Comparison of ENCODE assay signal across 30 cellular contexts in genomic region chr22:35804421-35804820, GRCh38.
"Had no signal": no experiment of that assay in that cellular context is flagged by ENCODE, and none has a peak within 500 bp of the region (broad histone marks: within the 10 kb centered on the region; RNA-seq: fewer than 3 reads in every experiment).

No MANE protein-coding gene starts in this region.

- H3K9me3 Mint-ChIP-seq: activated CD4-positive, alpha-beta memory T cell treated with anti-CD3 and anti-CD28 coated beads, Interleukin-2, amount 10 ng/mL, durations not matched to agents 7 days and 5 days; activated naive CD4-positive, alpha-beta T cell treated with anti-CD3 and anti-CD28 coated beads, Interleukin-2, amount 10 ng/mL, durations not matched to agents 7 days and 5 days; activated naive CD8-positive, alpha-beta T cell treated with anti-CD3 and anti-CD28 coated beads, Interleukin-2, amount 50 U/mL, for 24 hours had no signal

- H3K36me3 Mint-ChIP-seq: activated CD8-positive, alpha-beta memory T cell treated with anti-CD3 and anti-CD28 coated beads, Interleukin-2, amount 10 ng/mL, durations not matched to agents 7 days and 5 days; activated naive CD4-positive, alpha-beta T cell treated with anti-CD3 and anti-CD28 coated beads, Interleukin-2, amount 10 ng/mL, durations not matched to agents 7 days and 5 days had no signal

- H3K4me3 Mint-ChIP-seq: activated CD4-positive, alpha-beta memory T cell treated with anti-CD3 and anti-CD28 coated beads, Interleukin-2, amount 10 ng/mL, durations not matched to agents 7 days and 5 days; activated CD8-positive, alpha-beta memory T cell treated with anti-CD3 and anti-CD28 coated beads, Interleukin-2, amount 10 ng/mL, durations not matched to agents 7 days and 5 days; activated naive CD4-positive, alpha-beta T cell treated with anti-CD3 and anti-CD28 coated beads, Interleukin-2, amount 10 ng/mL, durations not matched to agents 7 days and 5 days; activated naive CD8-positive, alpha-beta T cell; activated naive CD8-positive, alpha-beta T cell treated with anti-CD3 and anti-CD28 coated beads, Interleukin-2, amount 50 U/mL, for 24 hours had no signal

- H3K27me3 Mint-ChIP-seq: activated CD8-positive, alpha-beta memory T cell treated with anti-CD3 and anti-CD28 coated beads, Interleukin-2, amount 10 ng/mL, durations not matched to agents 7 days and 5 days; activated naive CD4-positive, alpha-beta T cell treated with anti-CD3 and anti-CD28 coated beads, Interleukin-2, amount 10 ng/mL, durations not matched to agents 7 days and 5 days; activated naive CD8-positive, alpha-beta T cell; activated naive CD8-positive, alpha-beta T cell treated with anti-CD3 and anti-CD28 coated beads, Interleukin-2, amount 50 U/mL, for 24 hours had no signal

- H3K27ac Mint-ChIP-seq: activated CD4-positive, alpha-beta memory T cell treated with anti-CD3 and anti-CD28 coated beads, Interleukin-2, amount 10 ng/mL, durations not matched to agents 7 days and 5 days; activated CD8-positive, alpha-beta memory T cell treated with anti-CD3 and anti-CD28 coated beads, Interleukin-2, amount 10 ng/mL, durations not matched to agents 7 days and 5 days; activated naive CD4-positive, alpha-beta T cell treated with anti-CD3 and anti-CD28 coated beads, Interleukin-2, amount 10 ng/mL, durations not matched to agents 7 days and 5 days; activated naive CD8-positive, alpha-beta T cell; activated naive CD8-positive, alpha-beta T cell treated with anti-CD3 and anti-CD28 coated beads, Interleukin-2, amount 50 U/mL, for 24 hours had no signal

- H3K4me1 Mint-ChIP-seq: activated naive CD4-positive, alpha-beta T cell treated with anti-CD3 and anti-CD28 coated beads, Interleukin-2, amount 10 ng/mL, durations not matched to agents 7 days and 5 days; activated naive CD8-positive, alpha-beta T cell treated with anti-CD3 and anti-CD28 coated beads, Interleukin-2, amount 50 U/mL, for 24 hours had no signal

- H3K9ac ChIP-seq: KMS-11 had no signal

- H3K27me3 ChIP-seq: brain microvascular endothelial cell had no signal

- DNase-seq: activated CD4-positive, alpha-beta memory T cell treated with anti-CD3 and anti-CD28 coated beads, Interleukin-2, amount 10 ng/mL, durations not matched to agents 7 days and 5 days; activated CD4-positive, alpha-beta T cell treated with anti-CD3 and anti-CD28 coated beads for 1 hour; activated CD4-positive, alpha-beta T cell treated with anti-CD3 and anti-CD28 coated beads for 48 hours; activated CD4-positive, CD25-positive, alpha-beta regulatory T cell; activated CD8-positive, alpha-beta memory T cell treated with anti-CD3 and anti-CD28 coated beads for 24 hours; activated CD8-positive, alpha-beta memory T cell treated with anti-CD3 and anti-CD28 coated beads, Interleukin-2, amount 10 ng/mL, durations not matched to agents 7 days and 5 days; activated CD8-positive, alpha-beta memory T cell treated with anti-CD3 and anti-CD28 coated beads, Interleukin-2, amount 50 U/mL, for 48 hours; activated effector memory CD4-positive, alpha-beta T cell treated with Interleukin-2 at 50 U/mL for 16 hours; activated naive CD4-positive, alpha-beta T cell treated with anti-CD3 and anti-CD28 coated beads, Interleukin-2, amount 10 ng/mL, durations not matched to agents 7 days and 5 days; activated naive CD8-positive, alpha-beta T cell treated with anti-CD3 and anti-CD28 coated beads, Interleukin-2, amount 50 U/mL, for 24 hours; activated T-cell treated with anti-CD3 and anti-CD28 coated beads, Interleukin-2, amount 50 U/mL, for 48 hours; amniotic stem cell; aorta; brain microvascular endothelial cell; central memory CD4-positive, alpha-beta T cell; NCI-H1105; NCI-H1436; NCI-H1694; NCI-H1930; NCI-H345; NCI-H524 treated with DMSO at 0.1 percent for 48 hours; NCI-H748 treated with DMSO at 0.1 percent for 48 hours; NK-92 treated with Interleukin-12 subunit alpha and Interleukin-12 subunit beta, amount 100 ng/mL, for 24 hours; PC-3; T1000; WERI-Rb-1 had no signal

- H3K27ac ChIP-seq: brain microvascular endothelial cell, KMS-11, RWPE1, SK-N-MC, WERI-Rb-1 had no signal

- H3K4me3 ChIP-seq: SK-N-MC had no signal
